In the genomic region with DNA sequence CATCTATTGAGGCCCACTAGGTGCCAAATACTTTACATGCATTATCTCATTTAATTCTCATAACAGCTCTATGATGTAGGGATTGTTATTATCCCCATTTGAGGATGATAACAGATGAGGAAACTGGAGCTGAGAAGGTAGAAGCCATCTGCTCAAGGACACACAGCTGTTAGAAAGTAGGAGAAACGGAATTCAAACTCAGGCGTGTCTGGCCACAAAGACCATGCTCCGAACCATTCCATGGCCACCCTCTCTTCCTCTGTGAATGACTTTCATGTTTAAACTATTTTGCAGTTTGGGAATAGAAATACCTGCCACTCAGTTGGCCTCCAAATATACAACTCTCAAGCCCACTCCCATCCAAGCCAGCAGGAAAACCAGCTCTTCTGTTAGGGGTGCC, we compare ENCODE assay signal across 20 cellular contexts.
"Had no signal": no experiment of that assay in that cellular context is flagged by ENCODE, and none has a peak within 500 bp of the region (broad histone marks: within the 10 kb centered on the region; RNA-seq: fewer than 3 reads in every experiment).

No MANE protein-coding gene starts in this region.

- DNase-seq: activated CD4-positive, alpha-beta T cell treated with anti-CD3 and anti-CD28 coated beads, Interleukin-2, amount 10 ng/mL, durations not matched to agents 24 days and 14 days; activated T-cell treated with anti-CD3 and anti-CD28 coated beads, Interleukin-2, amount 50 U/mL, for 1 hour; adrenal gland; brain microvascular endothelial cell; central memory CD4-positive, alpha-beta T cell; dermis blood vessel endothelial cell; effector CD8-positive, alpha-beta T cell; erythroblast; foreskin fibroblast; heart right ventricle; islet precursor cell; left cardiac atrium; mucosa of descending colon; naive thymus-derived CD8-positive, alpha-beta T cell; ovary; psoas muscle; SK-N-SH; thyroid gland had no signal

- H3K4me3 ChIP-seq: adrenal gland, ascending aorta, heart right ventricle, mucosa of descending colon, ovary, psoas muscle, right atrium auricular region, thyroid gland had no signal

- H3K9ac ChIP-seq: SK-N-SH had no signal

- H3K36me3 Mint-ChIP-seq: naive thymus-derived CD8-positive, alpha-beta T cell had no signal

- H3K4me2 ChIP-seq: SK-N-SH had no signal

- H3K36me3 ChIP-seq: adrenal gland, ascending aorta, brain microvascular endothelial cell, heart right ventricle, ovary, right atrium auricular region, thyroid gland had no signal

- H3K4me3 Mint-ChIP-seq: activated CD4-positive, alpha-beta T cell treated with anti-CD3 and anti-CD28 coated beads, Interleukin-2, amount 10 ng/mL, durations not matched to agents 24 days and 14 days; naive thymus-derived CD8-positive, alpha-beta T cell had no signal

- H3K4me1 ChIP-seq: adrenal gland, psoas muscle had no signal

- ATAC-seq: mucosa of descending colon, psoas muscle had no signal

- H3K27ac Mint-ChIP-seq: activated CD4-positive, alpha-beta T cell treated with anti-CD3 and anti-CD28 coated beads, Interleukin-2, amount 10 ng/mL, durations not matched to agents 24 days and 14 days had no signal

- H3K27ac ChIP-seq: adrenal gland, ascending aorta, brain microvascular endothelial cell, ovary, psoas muscle, thyroid gland had no signal

- H3K9me3 Mint-ChIP-seq: activated CD4-positive, alpha-beta T cell treated with anti-CD3 and anti-CD28 coated beads, Interleukin-2, amount 10 ng/mL, durations not matched to agents 24 days and 14 days; naive thymus-derived CD8-positive, alpha-beta T cell had no signal

- H3K27me3 Mint-ChIP-seq: activated CD4-positive, alpha-beta T cell treated with anti-CD3 and anti-CD28 coated beads, Interleukin-2, amount 10 ng/mL, durations not matched to agents 24 days and 14 days; naive thymus-derived CD8-positive, alpha-beta T cell had no signal

- H3K9me3 ChIP-seq: adrenal gland, ascending aorta, heart right ventricle, mucosa of descending colon, ovary, psoas muscle, right atrium auricular region, SK-N-SH, thyroid gland had no signal

- H3K27me3 ChIP-seq: adrenal gland, ascending aorta, brain microvascular endothelial cell, heart right ventricle, ovary, right atrium auricular region, thyroid gland had no signal
